18 cellular contexts compared by ENCODE assay signal in the genomic region with DNA sequence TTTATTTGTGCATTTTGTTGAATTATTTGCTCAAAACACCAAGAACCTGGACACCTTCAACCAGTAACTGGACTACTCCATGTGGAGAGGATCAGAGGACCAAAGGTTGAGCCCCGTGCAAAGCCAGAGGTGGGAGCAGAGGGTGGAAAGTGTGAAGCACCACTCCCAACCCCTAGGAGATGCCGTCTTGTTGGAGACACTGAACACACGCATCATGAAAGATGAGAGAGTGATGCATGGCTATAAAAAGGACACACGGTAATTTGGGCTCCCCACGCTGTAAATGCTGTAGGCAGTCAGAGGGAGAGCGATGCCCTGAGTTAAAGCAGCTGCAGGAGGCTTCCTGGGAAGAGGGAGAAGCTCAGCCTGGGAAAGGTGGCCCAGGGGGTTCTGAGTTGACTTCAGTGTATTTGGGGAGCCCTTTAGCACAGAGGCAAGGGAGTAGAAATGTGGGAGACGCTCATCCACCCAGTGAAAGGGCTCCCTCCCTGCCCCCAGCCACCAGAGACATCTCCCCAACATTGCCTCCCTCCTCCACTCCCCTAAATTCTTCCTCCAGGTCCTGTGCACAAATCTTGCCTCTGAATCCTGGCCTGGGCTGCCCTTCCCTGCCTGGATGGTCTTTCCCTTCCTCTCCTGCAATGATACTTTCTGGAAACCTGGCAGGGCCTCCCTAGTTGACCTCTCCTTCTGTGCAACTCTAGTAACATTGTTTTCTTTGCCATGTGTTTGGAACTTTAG. TPM values are rescaled to one million over a fixed set of nuclear protein-coding genes. Genes with fewer than 3 reads are reported as not detected.
A peak's percentile ranks its signal among the peaks of the same experiment; 100 is the strongest.
DNase-seq lines count a peak whose midpoint lies in the region; ATAC-seq and TF ChIP-seq lines count a peak whose summit lies in the region.
"Had no signal": no experiment of that assay in that cellular context is flagged by ENCODE, and none has a peak within 500 bp of the region (broad histone marks: within the 10 kb centered on the region; RNA-seq: fewer than 3 reads in every experiment).

No MANE protein-coding gene starts in this region.

- H4K20me1 ChIP-seq in Karpas-422 (ENCODE audit: insufficient read depth, low read depth, low read length) = no peaks in the 10 kb centered on the region
- H4K20me1 ChIP-seq in MM.1S (ENCODE audit: insufficient read depth, low read length) = no peaks in the 10 kb centered on the region

- intact Hi-C loops in ovary (cut with DNase I) = no loop called here

- no peak for TF ChIP-seq EP300 in ovary (IDR thresholded peaks at IDR 0.05)
- TF ChIP-seq EP300 in tibial nerve (IDR thresholded peaks at IDR 0.05) = no peak

- POLR2A ChIA-PET in HEK293 (lab: Yijun Ruan, JAX) = no interaction called here

- no peaks in the 10 kb centered on the region for H3F3A ChIP-seq in MM.1S (ENCODE audit: insufficient read depth, low read length)

- no peak overlapping the region for H3K9ac ChIP-seq in Karpas-422 (ENCODE audit: low read length)
- no peak overlapping the region for H3K9ac ChIP-seq in MM.1S (ENCODE audit: low read length)

- TF ChIP-seq POLR2A in ovary (IDR thresholded peaks at IDR 0.05) (no peak), tibial nerve (IDR thresholded peaks at IDR 0.05) (no peak)

- CTCF ChIA-PET in HEK293 (lab: Yijun Ruan, JAX) = interaction anchor here (1.6 to 1.7 kb wide), 2 partner anchors 12 to 233 kb away, joined by 3 to 5 read pairs; no protein-coding TSS in a partner anchor

- H3K9me3 ChIP-seq in HEK293 (ENCODE audit: control insufficient read depth, insufficient read depth, low read depth, low read length) = no peaks in the 10 kb centered on the region
- no peaks in the 10 kb centered on the region for H3K9me3 ChIP-seq in Karpas-422 (ENCODE audit: low read length)
- no peaks in the 10 kb centered on the region for H3K9me3 ChIP-seq in MM.1S (replicated peaks; ENCODE audit: insufficient read depth, low read length)
- H3K9me3 ChIP-seq in ovary = no peaks in the 10 kb centered on the region
- H3K9me3 ChIP-seq in tibial nerve = no peaks in the 10 kb centered on the region
- H3K9me3 ChIP-seq: A549, BE2C had no signal

- peak overlapping the region in 3 of 5 experiments; percentile 12 to 56 (median 29) for H3K27ac Mint-ChIP-seq in brain
- H3K27ac Mint-ChIP-seq: CD8-positive, alpha-beta T cell; GM23338 had no signal

- TF ChIP-seq CTCF in HEK293 (tag by site-specific recombination; IDR thresholded peaks at IDR 0.05) (no peak), brain (conservative IDR thresholded peaks at IDR 0.05) (no peak), MM.1S (IDR thresholded peaks at IDR 0.05; ENCODE audit: low read length) (no peak), ovary (IDR thresholded peaks at IDR 0.05) (no peak), tibial nerve (IDR thresholded peaks at IDR 0.05) (no peak)

- H3K4me3 Mint-ChIP-seq in brain = no peak overlapping the region
- H3K4me3 Mint-ChIP-seq: CD14-positive monocyte; CD8-positive, alpha-beta T cell; GM23338 had no signal

- DNase-seq in Karpas-422 (no peak), occipital lobe (lab: John Stamatoyannopoulos, UW) (peak; percentile 12), left lobe of liver (ENCODE audit: low spot score) (no peak), MM.1S (no peak), ovary (no peak), tibial nerve (ENCODE audit: low spot score in 2 of 2) (no peak)
- DNase-seq: BE2C; CD8-positive, alpha-beta T cell; COR-L47; DMS153; H7 had no signal

- H3K27me3 ChIP-seq in Karpas-422 (ENCODE audit: low read length) (no peaks in the 10 kb centered on the region), MM.1S (replicated peaks; ENCODE audit: insufficient read depth, low read length) (no peaks in the 10 kb centered on the region), ovary (no peaks in the 10 kb centered on the region), tibial nerve (no peaks in the 10 kb centered on the region)
- H3K27me3 ChIP-seq: BE2C had no signal

- ATAC-seq in left lobe of liver = no peak
- ATAC-seq: A549; CD8-positive, alpha-beta T cell; GM23338; HepG2 had no signal

- WGBS in ovary, 3 donors = 77 to 90% (median 88%) methylated on average over 7 of the region's 7 CpGs
- 80 to 81% methylated on average over 7 of the region's 7 CpGs for WGBS in tibial nerve, 2 donors

- H3K27ac ChIP-seq in HEK293 (ENCODE audit: extremely low read depth, low read depth, low read length) (no peak overlapping the region), Karpas-422 (ENCODE audit: low read length) (no peak overlapping the region), MM.1S (ENCODE audit: low read length) (no peak overlapping the region), ovary (no peak overlapping the region), tibial nerve (no peak overlapping the region)
- H3K27ac ChIP-seq: A549 had no signal

- no peaks in the 10 kb centered on the region for H3K9me2 ChIP-seq in Karpas-422 (replicated peaks; ENCODE audit: insufficient read depth, low read length)
- no peaks in the 10 kb centered on the region for H3K9me2 ChIP-seq in MM.1S (replicated peaks; ENCODE audit: insufficient read depth, low read length)

- H3K79me2 ChIP-seq in Karpas-422 (ENCODE audit: low read length) (no peaks in the 10 kb centered on the region), MM.1S (ENCODE audit: low read length) (no peaks in the 10 kb centered on the region)

- H3K4me2 ChIP-seq in Karpas-422 (ENCODE audit: low read depth, low read length, poor library complexity, severe bottlenecking) = peak overlapping the region; percentile 9
- H3K4me2 ChIP-seq in MM.1S (ENCODE audit: low read depth, low read length) = no peak overlapping the region
- H3K4me2 ChIP-seq: A549, GM23338 had no signal

- H3K4me3 ChIP-seq in HEK293 (ENCODE audit: low read depth, low read length) (no peak overlapping the region), Karpas-422 (ENCODE audit: low read length) (no peak overlapping the region; the same call in 1 of the 2 replicates), MM.1S (ENCODE audit: low read length) (no peak overlapping the region), ovary (no peak overlapping the region), tibial nerve (no peak overlapping the region)
- H3K4me3 ChIP-seq: A549, GM23338 had no signal

- 0 out of 2 replicates have a peak overlapping the region, but pooled peaks have one; percentile 27 for H2AFZ ChIP-seq in Karpas-422 (ENCODE audit: low read length)
- H2AFZ ChIP-seq in MM.1S (ENCODE audit: low read length) = no peak overlapping the region
- H2AFZ ChIP-seq: GM23338 had no signal

- H3K36me3 ChIP-seq in HEK293 (ENCODE audit: control insufficient read depth in 2 of 2, insufficient read depth in 1 of 2, low read length in 2 of 2) (no peaks in the 10 kb centered on the region), Karpas-422 (ENCODE audit: insufficient read depth, low read length) (no peaks in the 10 kb centered on the region), MM.1S (replicated peaks; ENCODE audit: insufficient read depth, low read length) (no peaks in the 10 kb centered on the region), ovary (no peaks in the 10 kb centered on the region), tibial nerve (no peaks in the 10 kb centered on the region)
- H3K36me3 ChIP-seq: BE2C had no signal

- H3K27me3 Mint-ChIP-seq in brain = peaks cover 12% of the 10 kb centered on the region

- H3K9me3 Mint-ChIP-seq in brain = peaks cover 0 to 11% (median 0%) of the 10 kb centered on the region in 5 experiments
- H3K9me3 Mint-ChIP-seq: CD8-positive, alpha-beta T cell; GM23338 had no signal

- H3K4me1 Mint-ChIP-seq in brain = peaks cover 41% of the 10 kb centered on the region
- H3K4me1 Mint-ChIP-seq: CD14-positive monocyte, GM23338 had no signal

- H3K36me3 Mint-ChIP-seq in brain = no peaks in the 10 kb centered on the region
- H3K36me3 Mint-ChIP-seq: CD14-positive monocyte; CD8-positive, alpha-beta T cell had no signal

- no peaks in the 10 kb centered on the region for H3K4me1 ChIP-seq in HEK293 (ENCODE audit: control insufficient read depth, insufficient read depth, low read length)
- H3K4me1 ChIP-seq in Karpas-422 (ENCODE audit: low read length) = peaks cover 6% of the 10 kb centered on the region
- no peaks in the 10 kb centered on the region for H3K4me1 ChIP-seq in MM.1S (ENCODE audit: low read length)
- no peaks in the 10 kb centered on the region for H3K4me1 ChIP-seq in ovary (ENCODE audit: insufficient read depth)
- no peaks in the 10 kb centered on the region for H3K4me1 ChIP-seq in tibial nerve
- H3K4me1 ChIP-seq: A549, BE2C had no signal

TF ChIP-seq in HEK293, 187 proteins besides CTCF, POLR2A, EP300 and RAD21 (continues in another document):
- TF ChIP-seq PRDM10 (tag by site-specific recombination; IDR thresholded peaks at IDR 0.05) = peak; percentile 63; the same call in 1 of the 2 replicates
- no peak for TF ChIP-seq ZNF529 (tag by site-specific recombination; IDR thresholded peaks at IDR 0.05; ENCODE audit: insufficient replicate concordance)

RNA-seq across cellular contexts. Expression of gene IYD, which starts 55.8 kb away (rescaled TPM):
- total RNA-seq in Karpas-422 (2014; rRNA removed; shearing (Covaris generic); ENCODE audit: low replicate concordance) = not detected in 2 replicates
- not detected for polyA plus RNA-seq in brain (ENCODE audit: insufficient read depth, low read depth, low replicate concordance)
- not detected for total RNA-seq in occipital lobe
- total RNA-seq in left lobe of liver = 28.2 TPM
- total RNA-seq in ovary = not detected
- polyA plus RNA-seq in ovary = not detected
- total RNA-seq in tibial nerve = under 1 TPM in 1 of 4 donors, not detected in 3; under 0.01 TPM
- total RNA-seq: CD8-positive, alpha-beta T cell; GM23338; H7 had no signal
- polyA plus RNA-seq: AG04450, CD14-positive monocyte, GM23338 had no signal

Comparison
In these comparisons a context has a peak if more than half of its experiments do, and no peak if none do; other contexts are left out.
1. RNA of gene IYD, which starts 55.8 kb away (total RNA-seq): 28.2 TPM in left lobe of liver (single experiment); not detected in Karpas-422, not detected in occipital lobe (single experiment), not detected in ovary and under 0.01 TPM in tibial nerve; every median in the first group is over 10 times any median in the second.